ENCODE assay signal across 12 cellular contexts in genomic region chr17:78747479-78747878, GRCh38. TPM values are rescaled to one million over a fixed set of nuclear protein-coding genes. Genes with fewer than 3 reads are reported as not detected.
A peak's percentile ranks its signal among the peaks of the same experiment; 100 is the strongest.
DNase-seq lines count a peak whose midpoint lies in the region; ATAC-seq lines count a peak whose summit lies in the region.
"Had no signal": no experiment of that assay in that cellular context is flagged by ENCODE, and none has a peak within 500 bp of the region (broad histone marks: within the 10 kb centered on the region; RNA-seq: fewer than 3 reads in every experiment).

No MANE protein-coding gene starts in this region.

- no peaks in the 10 kb centered on the region for H3K27me3 Mint-ChIP-seq in stimulated activated naive CD8-positive, alpha-beta T cell treated with anti-CD3 and anti-CD28 coated beads, Interleukin-15, Interleukin-2, amounts not matched to agents 100 ng/mL and 50 ng/mL, for 24 hours
- H3K27me3 Mint-ChIP-seq in naive thymus-derived CD4-positive, alpha-beta T cell = no peaks in the 10 kb centered on the region

- CTCF ChIA-PET in naive thymus-derived CD4-positive, alpha-beta T cell (lab: Charles Lee) = interaction anchor here (0.7 to 2.5 kb wide), 11 partner anchors 9 to 54 kb away, joined by 3 to 9 read pairs (median 4); no protein-coding TSS in a partner anchor

- intact Hi-C loops in naive thymus-derived CD4-positive, alpha-beta T cell (cut with micrococcal nuclease) = loop anchor here in 1 of 2 donors (5.0 kb wide), 2 partner anchors 40 to 390 kb away; no protein-coding TSS in a partner anchor

- H3K4me1 Mint-ChIP-seq in stimulated activated naive CD8-positive, alpha-beta T cell treated with anti-CD3 and anti-CD28 coated beads, Interleukin-15, Interleukin-2, amounts not matched to agents 100 ng/mL and 50 ng/mL, for 24 hours (ENCODE audit: low read depth) = peaks cover 99% of the 10 kb centered on the region
- peaks cover 78 to 100% (median 92%) of the 10 kb centered on the region in 7 donors for H3K4me1 Mint-ChIP-seq in naive thymus-derived CD4-positive, alpha-beta T cell

- no peak for ATAC-seq in stimulated activated naive CD8-positive, alpha-beta T cell treated with anti-CD3 and anti-CD28 coated beads, Interleukin-15, Interleukin-2, amounts not matched to agents 100 U/mL and 50 U/mL, for 24 hours
- no peak for ATAC-seq in naive thymus-derived CD4-positive, alpha-beta T cell
- ATAC-seq in GM18502 (IDR thresholded peaks at IDR 0.05; ENCODE audit: poor library complexity, unreplicated experiment) = no peak

- no peaks in the 10 kb centered on the region for H3K9me3 Mint-ChIP-seq in stimulated activated naive CD8-positive, alpha-beta T cell treated with anti-CD3 and anti-CD28 coated beads, Interleukin-15, Interleukin-2, amounts not matched to agents 100 ng/mL and 50 ng/mL, for 24 hours
- H3K9me3 Mint-ChIP-seq in naive thymus-derived CD4-positive, alpha-beta T cell = no peaks in the 10 kb centered on the region
- H3K9me3 Mint-ChIP-seq: neural crest cell had no signal

- peaks cover 93 to 96% of the 10 kb centered on the region in 2 donors for H3K4me1 ChIP-seq in naive thymus-derived CD4-positive, alpha-beta T cell (ENCODE audit: control insufficient read depth in 2 of 2, insufficient read depth in 2 of 2, low read length in 2 of 2)

- H3K4me3 ChIP-seq in naive thymus-derived CD4-positive, alpha-beta T cell (ENCODE audit: low read length) = peak overlapping the region; percentile 51

- no peak for DNase-seq in stimulated activated naive CD8-positive, alpha-beta T cell treated with anti-CD3 and anti-CD28 coated beads, Interleukin-15, Interleukin-2, amounts not matched to agents 100 U/mL and 50 U/mL, for 24 hours
- peak; percentile 40 for DNase-seq in amniotic epithelial cell (ENCODE audit: low read depth)
- peak in 1 of 9 donors; percentile 52 for DNase-seq in naive thymus-derived CD4-positive, alpha-beta T cell
- DNase-seq in hypothalamus (lab: John Stamatoyannopoulos, UW) = no peak
- DNase-seq in cortex of kidney (lab: John Stamatoyannopoulos, UW) = no peak
- DNase-seq in epidermal melanocyte (ENCODE audit: insufficient read length, low spot score) = no peak
- DNase-seq: COR-L47, NCI-H1092 treated with DMSO at 0.1 percent for 48 hours, WERI-Rb-1 had no signal

- POLR2A ChIA-PET in naive thymus-derived CD4-positive, alpha-beta T cell (lab: Charles Lee) = interaction anchor here (1.1 to 8.5 kb wide), 17 partner anchors 11 to 80 kb away, joined by 3 to 122 read pairs (median 11); partner anchors contain the start of gene CYTH1

- H3K27ac ChIP-seq in naive thymus-derived CD4-positive, alpha-beta T cell (ENCODE audit: low read depth, low read length) = peak overlapping the region; percentile 81
- H3K27ac ChIP-seq: WERI-Rb-1 had no signal

- H3K27me3 ChIP-seq in naive thymus-derived CD4-positive, alpha-beta T cell (ENCODE audit: control insufficient read depth in 2 of 2, insufficient read depth in 2 of 2, low read length in 2 of 2) = no peaks in the 10 kb centered on the region

- H3K9me3 ChIP-seq in naive thymus-derived CD4-positive, alpha-beta T cell (ENCODE audit: control insufficient read depth in 2 of 3, low read length in 3 of 3) = no peaks in the 10 kb centered on the region

- H3K27ac Mint-ChIP-seq in stimulated activated naive CD8-positive, alpha-beta T cell treated with anti-CD3 and anti-CD28 coated beads, Interleukin-15, Interleukin-2, amounts not matched to agents 100 ng/mL and 50 ng/mL, for 24 hours = peak overlapping the region; percentile 96
- peak overlapping the region; percentile 87 to 98 (median 95) for H3K27ac Mint-ChIP-seq in naive thymus-derived CD4-positive, alpha-beta T cell

- H3K36me3 Mint-ChIP-seq in stimulated activated naive CD8-positive, alpha-beta T cell treated with anti-CD3 and anti-CD28 coated beads, Interleukin-15, Interleukin-2, amounts not matched to agents 100 ng/mL and 50 ng/mL, for 24 hours (ENCODE audit: low read depth) = peaks cover 14% of the 10 kb centered on the region
- peaks cover 0 to 34% (median 11%) of the 10 kb centered on the region in 5 donors for H3K36me3 Mint-ChIP-seq in naive thymus-derived CD4-positive, alpha-beta T cell

- H3K36me3 ChIP-seq in naive thymus-derived CD4-positive, alpha-beta T cell (ENCODE audit: control insufficient read depth in 2 of 3, insufficient read depth in 3 of 3, low read length in 3 of 3) = no peaks in the 10 kb centered on the region

- peak overlapping the region; percentile 79 for H3K4me3 Mint-ChIP-seq in stimulated activated naive CD8-positive, alpha-beta T cell treated with anti-CD3 and anti-CD28 coated beads, Interleukin-15, Interleukin-2, amounts not matched to agents 100 ng/mL and 50 ng/mL, for 24 hours
- peak overlapping the region; percentile 76 to 93 (median 86) for H3K4me3 Mint-ChIP-seq in naive thymus-derived CD4-positive, alpha-beta T cell
- H3K4me3 Mint-ChIP-seq: neural crest cell had no signal

RNA-seq across cellular contexts. Expression of gene CYTH1, which starts 34.6 kb away (rescaled TPM):
- total RNA-seq in naive thymus-derived CD4-positive, alpha-beta T cell = 100 to 1,000 TPM; 297 to 452 (median 420) TPM
- polyA plus RNA-seq in naive thymus-derived CD4-positive, alpha-beta T cell = 100 to 1,000 TPM; 314 to 395 TPM
